ENCODE assay signal across 8 cellular contexts in the genomic region with DNA sequence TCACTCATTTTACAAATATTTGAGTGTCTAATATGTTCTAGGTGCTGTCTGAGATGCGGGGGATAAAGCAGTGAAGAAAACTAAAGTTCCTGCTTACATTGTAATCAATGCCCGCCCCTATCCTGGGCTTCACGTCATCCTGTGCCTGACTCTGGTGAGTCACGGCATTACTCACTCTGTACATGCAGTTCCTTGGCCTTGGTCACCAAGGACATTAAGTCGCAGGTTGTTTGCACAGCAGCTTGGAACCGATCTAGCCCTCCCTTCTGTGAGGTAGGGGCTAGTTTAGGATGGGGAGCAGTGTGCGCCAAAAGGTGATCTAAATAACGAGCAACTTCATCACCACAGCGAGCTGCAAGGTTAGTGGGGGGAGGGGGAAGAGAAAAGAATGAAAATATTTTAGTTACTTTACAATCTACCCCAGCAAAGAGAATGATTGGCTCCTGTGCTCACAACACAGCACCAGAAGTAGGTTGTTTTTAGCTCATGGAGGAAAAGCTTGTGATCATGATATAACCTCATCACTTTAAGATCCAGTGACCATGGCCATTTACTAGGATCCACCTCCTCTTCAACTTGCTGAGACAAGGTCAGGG. TPM values are rescaled to one million over a fixed set of nuclear protein-coding genes. Genes with fewer than 3 reads are reported as not detected.
DNase-seq lines count a peak whose midpoint lies in the region; ATAC-seq and TF ChIP-seq lines count a peak whose summit lies in the region.

No MANE protein-coding gene starts in this region.

- no peak overlapping the region for H3K4me3 Mint-ChIP-seq in immature natural killer cell

- peak; percentile 63 for DNase-seq in activated CD4-positive, alpha-beta T cell treated with anti-CD3 and anti-CD28 coated beads for 48 hours
- peak; percentile 87 to 92 for DNase-seq in foreskin fibroblast
- peak; percentile 28 to 31 for DNase-seq in stimulated activated CD4-positive, alpha-beta T cell treated with anti-CD3 and anti-CD28 coated beads, Interleukin-4, amount 100 ng/mL, for 48 hours (ENCODE audit: low read depth in 2 of 2)
- no peak for DNase-seq in DMS153 (lab: John Stamatoyannopoulos, UW)
- DNase-seq in immature natural killer cell, result no peak
- no peak for DNase-seq in C1 segment of cervical spinal cord (lab: John Stamatoyannopoulos, UW)

- H3K4me3 ChIP-seq in foreskin fibroblast (ENCODE audit: low read depth in 1 of 2, low read length in 2 of 2), result no peak overlapping the region

- ATAC-seq in HG02870 (IDR thresholded peaks at IDR 0.05; ENCODE audit: unreplicated experiment) (peak; percentile 27), GM18907 (IDR thresholded peaks at IDR 0.05; ENCODE audit: unreplicated experiment) (no peak)

- H3K27ac Mint-ChIP-seq in immature natural killer cell, result no peak overlapping the region

- peaks cover 0 to 3% (median 0%) of the 10 kb centered on the region in 6 donors for H3K9me3 Mint-ChIP-seq in immature natural killer cell

- H3K4me1 Mint-ChIP-seq in immature natural killer cell, result no peaks in the 10 kb centered on the region

- H3K27me3 Mint-ChIP-seq in immature natural killer cell (ENCODE audit: low read depth in 3 of 3), result peaks cover 0 to 2% (median 1%) of the 10 kb centered on the region in 3 donors

- TF ChIP-seq CTCF in foreskin fibroblast (IDR thresholded peaks at IDR 0.05; ENCODE audit: low read depth, low read length), result no peak

- H3K36me3 Mint-ChIP-seq in immature natural killer cell, result no peaks in the 10 kb centered on the region

RNA-seq across cellular contexts. Expression of a gene that starts 48.0 kb away (rescaled TPM):
- polyA plus RNA-seq in immature natural killer cell, result 10 to 100 TPM; 13.8 to 39.6 (median 20.9) TPM

Comparison
In these comparisons a context has a peak if more than half of its experiments do, and no peak if none do; other contexts are left out.
1. DNase-seq: peak in activated CD4-positive, alpha-beta T cell treated with anti-CD3 and anti-CD28 coated beads for 48 hours (single experiment), foreskin fibroblast (2 of 2) and stimulated activated CD4-positive, alpha-beta T cell treated with anti-CD3 and anti-CD28 coated beads, Interleukin-4, amount 100 ng/mL, for 48 hours (2 of 2); none in DMS153 (single experiment), immature natural killer cell (0 of 3) and C1 segment of cervical spinal cord (0 of 14).